Comparison of ENCODE assay signal across 27 cellular contexts in genomic region chr17:50462446-50462845, GRCh38. TPM values are rescaled to one million over a fixed set of nuclear protein-coding genes. Genes with fewer than 3 reads are reported as not detected.
DNase-seq lines count a peak whose midpoint lies in the region; ATAC-seq and TF ChIP-seq lines count a peak whose summit lies in the region.
"Had no signal": no experiment of that assay in that cellular context is flagged by ENCODE, and none has a peak within 500 bp of the region (broad histone marks: within the 10 kb centered on the region; RNA-seq: fewer than 3 reads in every experiment).

No MANE protein-coding gene starts in this region.

- no peak overlapping the region for H3K23ac ChIP-seq in IMR-90 (ENCODE audit: low read depth, low read length)

- no peaks in the 10 kb centered on the region for H3K4me1 ChIP-seq in IMR-90 (ENCODE audit: control insufficient read depth, insufficient read depth, low read length)
- H3K4me1 ChIP-seq: HAP-1, SJCRH30 had no signal

- H4K20me1 ChIP-seq in IMR-90 (ENCODE audit: insufficient read depth, low read length): peaks cover 4% of the 10 kb centered on the region; the same call in 1 of the 2 replicates
- H4K20me1 ChIP-seq: BLaER1 had no signal

- H3K4me2 ChIP-seq in IMR-90 (ENCODE audit: low read depth, low read length): no peak overlapping the region
- H3K4me2 ChIP-seq: BLaER1, KMS-11 had no signal

- H2BK120ac ChIP-seq in IMR-90 (ENCODE audit: low read depth, low read length): no peak overlapping the region

- H3K36me3 ChIP-seq in IMR-90 (ENCODE audit: control insufficient read depth, insufficient read depth, low read length): peaks cover 1% of the 10 kb centered on the region; the same call in 1 of the 2 replicates
- H3K36me3 ChIP-seq: HAP-1, SJCRH30 had no signal

- dilution Hi-C loops in IMR-90 (cut with HindIII; ENCODE audit: low sequenced_read_pairs, unreplicated experiment): no loop called here

- 0 out of 2 replicates have a peak, but pooled peaks cover 6% of the 10 kb centered on the region for H3K9me1 ChIP-seq in IMR-90 (ENCODE audit: insufficient read depth, low read length)

- H3K18ac ChIP-seq in IMR-90 (ENCODE audit: low read depth, low read length): no peak overlapping the region

- no peak overlapping the region for H2BK5ac ChIP-seq in IMR-90 (ENCODE audit: low read depth, low read length, poor library complexity, severe bottlenecking)

- no peak overlapping the region for H4K8ac ChIP-seq in IMR-90 (ENCODE audit: low read depth in 2 of 2, low read length in 2 of 2)

- H3K56ac ChIP-seq in IMR-90 (ENCODE audit: extremely low read depth, insufficient read depth, low read length): no peak overlapping the region

- intact Hi-C loops in IMR-90 (cut with micrococcal nuclease): no loop called here
- intact Hi-C loops in posterior vena cava (cut with DNase I): no loop called here

- no peak overlapping the region for H3K4me3 ChIP-seq in IMR-90 (ENCODE audit: insufficient read depth, low read depth, low read length)
- H3K4me3 ChIP-seq: BLaER1, GM23248, HAP-1, SJCRH30 had no signal

- 93% methylated on average over 3 of the region's 9 CpGs; no CpG with 5 or more reads in 1 of the 2 experiments for WGBS in IMR-90 (ENCODE audit: extremely low coverage in 2 of 2, insufficient read length in 1 of 2), 2 experiments

- no peak overlapping the region for H3K27ac ChIP-seq in IMR-90 (ENCODE audit: insufficient read depth, low read length)
- H3K27ac ChIP-seq: 22Rv1, BLaER1, GM23248, KMS-11, SJCRH30 had no signal

- no peak overlapping the region for H4K91ac ChIP-seq in IMR-90 (ENCODE audit: insufficient read depth, low read depth, low read length)

- H3K9ac ChIP-seq in IMR-90 (ENCODE audit: low read depth, low read length): no peak overlapping the region
- H3K9ac ChIP-seq: BLaER1, GM23248, KMS-11 had no signal

- no peak for TF ChIP-seq CTCF in IMR-90 (conservative IDR thresholded peaks at IDR 0.05; ENCODE audit: low read depth, low read length)

- POLR2A ChIA-PET in IMR-90 (lab: Charles Lee; ENCODE audit: unreplicated experiment): no interaction called here

- H3K4ac ChIP-seq in IMR-90 (ENCODE audit: low read depth, low read length): no peak overlapping the region

- H4K5ac ChIP-seq in IMR-90 (ENCODE audit: low read depth, low read length): no peak overlapping the region

- BruUV-seq in IMR-90 (replicated peaks; lab: Mats Ljungman, UMichigan): no TSS peak

- ATAC-seq in IMR-90 (ENCODE audit: low read depth): no peak
- ATAC-seq: Panc1, T-cell had no signal

- no peak for TF ChIP-seq RAD21 in IMR-90 (IDR thresholded peaks at IDR 0.05; ENCODE audit: low read length)

- H2BK15ac ChIP-seq in IMR-90 (ENCODE audit: low read depth, low read length): no peak overlapping the region

- in situ Hi-C loops in IMR-90 (cut with MboI; ENCODE audit: low sequenced_read_pairs): no loop called here

- TF ChIP-seq POLR2A in IMR-90 (IDR thresholded peaks at IDR 0.05; ENCODE audit: low read depth, low read length): no peak

- CTCF ChIA-PET in IMR-90 (lab: Yijun Ruan, JAX): no interaction called here

- H3K79me1 ChIP-seq in IMR-90 (ENCODE audit: low read depth in 1 of 2, low read length in 2 of 2): no peaks in the 10 kb centered on the region

- no peak overlapping the region for H2BK20ac ChIP-seq in IMR-90 (ENCODE audit: low read depth, low read length)

- no peak overlapping the region for H2AFZ ChIP-seq in IMR-90 (replicated peaks; ENCODE audit: low read length, poor library complexity)
- H2AFZ ChIP-seq: GM23248 had no signal

- H3K14ac ChIP-seq in IMR-90 (replicated peaks; ENCODE audit: low read depth, low read length): no peak overlapping the region

- no peaks in the 10 kb centered on the region for H3K9me3 ChIP-seq in IMR-90 (ENCODE audit: control insufficient read depth, insufficient read depth, low read length)
- H3K9me3 ChIP-seq: BLaER1, HAP-1, SJCRH30 had no signal

- peaks cover 6% of the 10 kb centered on the region for H3K27me3 ChIP-seq in IMR-90 (ENCODE audit: control insufficient read depth, insufficient read depth, low read length)
- H3K27me3 ChIP-seq: BLaER1, SJCRH30 had no signal

- no peak overlapping the region for H2AK5ac ChIP-seq in IMR-90 (ENCODE audit: low read depth, low read length)

- H2AK9ac ChIP-seq in IMR-90 (replicated peaks; ENCODE audit: low read depth, low read length, poor library complexity): peak overlapping the region; percentile 9

- DNase-seq in NCI-H1092 treated with DMSO at 0.1 percent for 48 hours (lab: John Stamatoyannopoulos, UW) (peak; percentile 3), NCI-H1092 (lab: John Stamatoyannopoulos, UW) (no peak), IMR-90 (no peak), SK-N-DZ (ENCODE audit: low spot score) (peak; percentile 44), posterior vena cava (ENCODE audit: low spot score) (peak; percentile 29), SKM-1 (lab: John Stamatoyannopoulos, UW; ENCODE audit: unreplicated experiment) (no peak), A172 (ENCODE audit: low spot score) (no peak), NCI-H2171 treated with DMSO at 0.1 percent for 48 hours (lab: John Stamatoyannopoulos, UW) (no peak)
- DNase-seq: CD4-positive, alpha-beta T cell; COR-L47; DMS53; GM23248; HFFc6; MM.1S; NCI-H1417 treated with DMSO at 0.1 percent for 48 hours; NCI-H1694 treated with DMSO at 0.1 percent for 48 hours; NCI-H526; NCI-H82; SJCRH30; T-cell had no signal

TF ChIP-seq in IMR-90, 13 proteins besides CTCF, POLR2A, EP300 and RAD21:
- TF ChIP-seq MAFK (IDR thresholded peaks at IDR 0.05; ENCODE audit: low read depth, low read length): no peak
- no peak for TF ChIP-seq ELK1 (IDR thresholded peaks at IDR 0.05; ENCODE audit: borderline replicate concordance, low read depth, low read length)

RNA-seq across cellular contexts. Expression of gene CHAD, which starts 6.2 kb away (rescaled TPM):
- total RNA-seq in IMR-90 (2012; rRNA removed) (not detected in 2 replicates), posterior vena cava (under 1 TPM in 1 of 2 donors, not detected in 1; 0.46 TPM)
- polyA plus RNA-seq in IMR-90 (2012; rRNA removed): 0.03 TPM in 1 of 2 replicates, not detected in the other
- 0.06 TPM in 1 of 2 replicates, not detected in the other for polyA plus RNA-seq in IMR-90 (2012; cell fraction: cytosol; rRNA removed)
- polyA plus RNA-seq in IMR-90 (2012; cell fraction: nucleus; rRNA removed; ENCODE audit: low replicate concordance): not detected in 2 replicates
- not detected in 2 replicates for polyA plus RNA-seq in SK-N-DZ (2014; cell fraction: cytosol; rRNA removed)
- polyA plus RNA-seq in SK-N-DZ (2014; cell fraction: nucleus; rRNA removed): not detected in 2 replicates
- total RNA-seq in A172 (2014; rRNA removed; shearing (Covaris generic)): not detected in 2 replicates
- total RNA-seq: CD4-positive, alpha-beta T cell; Daoy; G401; GM23248; HFFc6; SJCRH30; T-cell had no signal
- polyA plus RNA-seq: GM23248 had no signal

RNA-seq across cellular contexts. Expression of gene RSAD1, which starts 16.2 kb away (rescaled TPM):
- total RNA-seq in IMR-90 (2012; rRNA removed) (10.0 and 10.8 TPM in 2 replicates), posterior vena cava (10 to 100 TPM; 24.9 to 25.4 TPM)
- polyA plus RNA-seq in IMR-90 (2012; rRNA removed): 16.6 and 19.2 TPM in 2 replicates
- polyA plus RNA-seq in IMR-90 (2012; cell fraction: cytosol; rRNA removed): 10.9 and 13.4 TPM in 2 replicates
- 63.9 and 67.4 TPM in 2 replicates for polyA plus RNA-seq in IMR-90 (2012; cell fraction: nucleus; rRNA removed; ENCODE audit: low replicate concordance)
- 32.0 and 43.5 TPM in 2 replicates for polyA plus RNA-seq in SK-N-DZ (2014; cell fraction: cytosol; rRNA removed)
- 112 and 117 TPM in 2 replicates for polyA plus RNA-seq in SK-N-DZ (2014; cell fraction: nucleus; rRNA removed)
- 16.0 and 16.6 TPM in 2 replicates for total RNA-seq in A172 (2014; rRNA removed; shearing (Covaris generic))

RNA-seq across cellular contexts. Expression of gene ACSF2, which starts 36.4 kb away (rescaled TPM):
- total RNA-seq in IMR-90 (2012; rRNA removed): 15.0 and 18.5 TPM in 2 replicates
- 26.8 and 27.2 TPM in 2 replicates for polyA plus RNA-seq in IMR-90 (2012; rRNA removed)
- polyA plus RNA-seq in IMR-90 (2012; cell fraction: cytosol; rRNA removed): 12.2 and 22.9 TPM in 2 replicates
- 103 and 117 TPM in 2 replicates for polyA plus RNA-seq in IMR-90 (2012; cell fraction: nucleus; rRNA removed; ENCODE audit: low replicate concordance)
- 2.5 and 13.6 TPM in 2 replicates for polyA plus RNA-seq in SK-N-DZ (2014; cell fraction: cytosol; rRNA removed)
- polyA plus RNA-seq in SK-N-DZ (2014; cell fraction: nucleus; rRNA removed): 4.9 and 5.7 TPM in 2 replicates
- 10 to 100 TPM; 13.9 to 14.9 TPM for total RNA-seq in posterior vena cava
- 40.4 and 41.0 TPM in 2 replicates for total RNA-seq in A172 (2014; rRNA removed; shearing (Covaris generic))

RNA-seq across cellular contexts. Expression of gene MYCBPAP, which starts 45.8 kb away (rescaled TPM):
- total RNA-seq in IMR-90 (2012; rRNA removed): under 0.01 and 0.18 TPM in 2 replicates
- 0.17 and 0.30 TPM in 2 replicates for polyA plus RNA-seq in IMR-90 (2012; rRNA removed)
- polyA plus RNA-seq in IMR-90 (2012; cell fraction: cytosol; rRNA removed): 0.07 and 0.42 TPM in 2 replicates
- polyA plus RNA-seq in IMR-90 (2012; cell fraction: nucleus; rRNA removed; ENCODE audit: low replicate concordance): 0.82 and 2.1 TPM in 2 replicates
- polyA plus RNA-seq in SK-N-DZ (2014; cell fraction: cytosol; rRNA removed): not detected in 2 replicates
- not detected in 2 replicates for polyA plus RNA-seq in SK-N-DZ (2014; cell fraction: nucleus; rRNA removed)
- under 1 TPM; 0.29 to 0.69 TPM for total RNA-seq in posterior vena cava
- total RNA-seq in A172 (2014; rRNA removed; shearing (Covaris generic)): not detected in 2 replicates
- total RNA-seq: SJCRH30 had no signal

Comparison
In these comparisons a context has a peak if more than half of its experiments do, and no peak if none do; other contexts are left out.
1. DNase-seq: peak in NCI-H1092 treated with DMSO at 0.1 percent for 48 hours (single experiment), SK-N-DZ (single experiment) and posterior vena cava (single experiment); none in NCI-H1092 (single experiment), IMR-90 (single experiment), SKM-1 (single experiment), A172 (single experiment) and NCI-H2171 treated with DMSO at 0.1 percent for 48 hours (single experiment).